In the genomic region with DNA sequence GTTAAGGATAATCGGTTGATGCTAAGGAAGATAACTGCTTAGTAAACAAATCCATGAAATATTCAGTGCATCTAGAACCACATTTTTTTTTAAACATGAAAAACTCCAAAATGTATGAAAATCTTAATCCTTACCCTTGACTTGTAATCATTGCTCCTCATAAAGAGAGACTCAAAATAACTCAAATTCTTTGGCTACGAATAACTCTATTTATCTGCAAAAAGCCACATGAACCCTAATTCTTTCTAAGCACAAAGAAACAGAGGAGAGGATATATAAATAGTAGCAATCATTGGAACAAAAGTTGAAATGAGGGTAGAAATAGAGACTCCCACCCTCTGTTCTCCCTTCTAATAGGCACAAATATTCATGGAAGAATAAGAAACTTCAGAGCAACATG, we compare ENCODE assay signal across 11 cellular contexts.
"Had no signal": no experiment of that assay in that cellular context is flagged by ENCODE, and none has a peak within 500 bp of the region (broad histone marks: within the 10 kb centered on the region; RNA-seq: fewer than 3 reads in every experiment).

No MANE protein-coding gene starts in this region.

- H3K4me1 ChIP-seq: lower lobe of right lung, upper lobe of right lung had no signal

- H3K36me3 ChIP-seq: lower lobe of right lung, upper lobe of right lung had no signal

- H3K4me1 Mint-ChIP-seq: activated CD4-positive, alpha-beta T cell treated with anti-CD3 and anti-CD28 coated beads, Interleukin-2, amount 10 ng/mL, durations not matched to agents 24 days and 14 days; activated T-helper 17 cell treated with anti-CD3 and anti-CD28 coated beads, Interleukin-2, amount 50 U/mL, for 72 hours had no signal

- H3K27ac ChIP-seq: lower lobe of right lung, upper lobe of right lung had no signal

- H3K27me3 Mint-ChIP-seq: activated CD4-positive, alpha-beta T cell treated with anti-CD3 and anti-CD28 coated beads, Interleukin-2, amount 10 ng/mL, durations not matched to agents 24 days and 14 days; activated naive CD4-positive, alpha-beta T cell treated with anti-CD3 and anti-CD28 coated beads, Interleukin-2, amount 50 U/mL, for 24 hours; activated T-helper 17 cell treated with anti-CD3 and anti-CD28 coated beads, Interleukin-2, amount 50 U/mL, for 72 hours; naive B cell; stimulated activated naive B cell treated with anti-CD40 and anti-IgM and Interleukin-4, amounts not matched to agents 10 μg/mL and 1 μg/mL and 100 μg/mL, for 72 hours had no signal

- H3K36me3 Mint-ChIP-seq: naive B cell; stimulated activated naive B cell treated with anti-CD40 and anti-IgM and Interleukin-4, amounts not matched to agents 10 μg/mL and 1 μg/mL and 100 μg/mL, for 72 hours had no signal

- DNase-seq: activated CD4-positive, alpha-beta T cell treated with anti-CD3 and anti-CD28 coated beads, Interleukin-2, amount 10 ng/mL, durations not matched to agents 24 days and 14 days; activated T-cell treated with anti-CD3 and anti-CD28 coated beads for 4 hours; amniotic stem cell; lower lobe of right lung; naive B cell; posterior cingulate gyrus; stimulated activated CD4-positive, alpha-beta T cell treated with anti-CD3 and anti-CD28 coated beads, Interleukin-1b, Interleukin-23, amount 100 ng/mL, for 48 hours; stimulated activated naive B cell treated with anti-CD40 and anti-IgM and Interleukin-4, amounts not matched to agents 10 μg/mL and 1 μg/mL and 100 μg/mL, for 72 hours; upper lobe of right lung had no signal

- H3K4me3 Mint-ChIP-seq: activated CD4-positive, alpha-beta T cell treated with anti-CD3 and anti-CD28 coated beads, Interleukin-2, amount 10 ng/mL, durations not matched to agents 24 days and 14 days; activated naive CD4-positive, alpha-beta T cell treated with anti-CD3 and anti-CD28 coated beads, Interleukin-2, amount 50 U/mL, for 24 hours; activated T-helper 17 cell treated with anti-CD3 and anti-CD28 coated beads, Interleukin-2, amount 50 U/mL, for 72 hours; stimulated activated naive B cell treated with anti-CD40 and anti-IgM and Interleukin-4, amounts not matched to agents 10 μg/mL and 1 μg/mL and 100 μg/mL, for 72 hours had no signal

- H3K9me3 Mint-ChIP-seq: activated CD4-positive, alpha-beta T cell treated with anti-CD3 and anti-CD28 coated beads, Interleukin-2, amount 10 ng/mL, durations not matched to agents 24 days and 14 days; activated naive CD4-positive, alpha-beta T cell treated with anti-CD3 and anti-CD28 coated beads, Interleukin-2, amount 50 U/mL, for 24 hours; activated T-helper 17 cell treated with anti-CD3 and anti-CD28 coated beads, Interleukin-2, amount 50 U/mL, for 72 hours; naive B cell had no signal

- H3K27me3 ChIP-seq: upper lobe of right lung had no signal

- H3K9me3 ChIP-seq: lower lobe of right lung, upper lobe of right lung had no signal

- H3K27ac Mint-ChIP-seq: activated CD4-positive, alpha-beta T cell treated with anti-CD3 and anti-CD28 coated beads, Interleukin-2, amount 10 ng/mL, durations not matched to agents 24 days and 14 days; activated naive CD4-positive, alpha-beta T cell treated with anti-CD3 and anti-CD28 coated beads, Interleukin-2, amount 50 U/mL, for 24 hours; activated T-helper 17 cell treated with anti-CD3 and anti-CD28 coated beads, Interleukin-2, amount 50 U/mL, for 72 hours had no signal

- H3K4me3 ChIP-seq: lower lobe of right lung, upper lobe of right lung had no signal
